ENCODE assay signal across 8 cellular contexts in the genomic region with DNA sequence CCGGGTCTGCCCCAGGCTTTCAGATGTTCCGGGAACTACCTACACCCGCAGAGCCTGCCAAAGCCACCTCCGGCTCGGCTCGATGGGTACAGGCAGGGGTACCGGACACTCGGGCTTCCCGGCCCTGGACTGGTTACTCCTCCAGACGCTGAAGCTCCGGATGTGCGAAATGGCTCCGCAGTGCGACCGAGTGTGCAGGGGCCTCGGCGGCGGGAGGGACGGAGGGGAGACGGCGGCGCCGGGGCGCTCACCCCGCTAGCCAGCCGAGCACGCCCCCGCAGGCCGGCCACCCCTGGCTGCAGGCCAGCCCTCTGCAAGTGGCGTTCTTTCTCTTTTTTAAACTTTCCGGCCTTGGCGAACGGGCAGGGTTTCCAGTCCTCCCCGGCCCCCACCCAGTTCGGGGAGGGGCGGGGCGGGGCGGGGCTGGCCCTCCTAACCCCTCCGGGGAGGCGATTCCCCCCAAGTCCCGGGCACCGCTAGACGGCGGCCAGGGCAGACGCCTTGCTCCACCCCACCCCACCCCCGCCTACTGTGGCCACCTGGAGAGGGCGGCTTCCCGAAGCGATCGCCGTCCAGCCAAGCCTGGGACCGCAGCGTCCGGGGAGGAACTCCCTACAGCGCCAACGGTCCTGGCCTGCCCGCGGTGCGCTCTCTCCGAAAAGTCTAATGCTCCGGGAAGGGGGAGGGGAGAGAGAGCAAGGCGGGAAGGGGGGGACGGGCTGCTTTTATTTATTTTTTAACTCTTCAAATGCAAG. TPM values are rescaled to one million over a fixed set of nuclear protein-coding genes. Genes with fewer than 3 reads are reported as not detected.
DNase-seq lines count a peak whose midpoint lies in the region; ATAC-seq and TF ChIP-seq lines count a peak whose summit lies in the region.

No MANE protein-coding gene starts in this region.

- H3K9me3 Mint-ChIP-seq in endodermal cell (peaks cover 7% of the 10 kb centered on the region), naive B cell (peaks cover 0 to 9% (median 5%) of the 10 kb centered on the region in 7 donors)

- peaks cover 84% of the 10 kb centered on the region for H3K27me3 Mint-ChIP-seq in endodermal cell (ENCODE audit: insufficient read depth)
- peaks cover 0 to 49% (median 0%) of the 10 kb centered on the region in 3 donors for H3K27me3 Mint-ChIP-seq in naive B cell

- H3K4me2 ChIP-seq in Karpas-422 (ENCODE audit: low read depth, low read length, poor library complexity, severe bottlenecking), result peak overlapping the region; percentile 43

- no peak for DNase-seq in AG09309 (ENCODE audit: low read depth)
- no peak for DNase-seq in Karpas-422
- peak; percentile 86 for DNase-seq in endodermal cell
- DNase-seq in naive B cell, result peak; percentile 26
- DNase-seq in T1000 (lab: John Stamatoyannopoulos, UW), result no peak
- DNase-seq in SHP77 (lab: John Stamatoyannopoulos, UW), result no peak
- DNase-seq in hepatic stellate cell (ENCODE audit: low spot score), result no peak
- DNase-seq in T-helper 9 cell, result no peak

- H3K9ac ChIP-seq in Karpas-422 (ENCODE audit: low read length), result no peak overlapping the region
- H3K9ac ChIP-seq in endodermal cell (ENCODE audit: extremely low read depth, low read length, poor library complexity, severe bottlenecking), result no peak overlapping the region

- H3K36me3 Mint-ChIP-seq in endodermal cell (ENCODE audit: low read depth) (peaks cover 2% of the 10 kb centered on the region), naive B cell (peaks cover 0 to 5% of the 10 kb centered on the region in 2 donors)

- 0 out of 2 replicates have a peak, but pooled peaks cover 2% of the 10 kb centered on the region for H3K27me3 ChIP-seq in Karpas-422 (ENCODE audit: low read length)
- H3K27me3 ChIP-seq in endodermal cell (ENCODE audit: control insufficient read depth, insufficient read depth, low read length, poor library complexity, severe bottlenecking), result no peaks in the 10 kb centered on the region

- no peak overlapping the region for H2AFZ ChIP-seq in Karpas-422 (ENCODE audit: low read length)

- WGBS in endodermal cell (ENCODE audit: insufficient coverage in 1 of 2, insufficient read length in 1 of 2), 2 experiments, result 5% methylated on average over 59 of the region's 63 CpGs; no CpG with 5 or more reads in 1 of the 2 experiments

- H3K9me2 ChIP-seq in Karpas-422 (replicated peaks; ENCODE audit: insufficient read depth, low read length), result no peaks in the 10 kb centered on the region

- H3K36me3 ChIP-seq in Karpas-422 (ENCODE audit: insufficient read depth, low read length) (no peaks in the 10 kb centered on the region), endodermal cell (ENCODE audit: control insufficient read depth, insufficient read depth, low read length) (no peaks in the 10 kb centered on the region)

- H3K27ac Mint-ChIP-seq in endodermal cell (no peak overlapping the region), naive B cell (no peak overlapping the region)

- H3K79me2 ChIP-seq in Karpas-422 (ENCODE audit: low read length), result peaks cover 56% of the 10 kb centered on the region

- peak; percentile 15 to 21 for ATAC-seq in naive B cell (ENCODE audit: low read depth in 2 of 2)

- H3K4me1 ChIP-seq in Karpas-422 (ENCODE audit: low read length), result peaks cover 100% of the 10 kb centered on the region
- peaks cover 6% of the 10 kb centered on the region for H3K4me1 ChIP-seq in endodermal cell (ENCODE audit: control insufficient read depth, insufficient read depth, low read length)

- TF ChIP-seq CTCF in AG09309 (IDR thresholded peaks at IDR 0.05; ENCODE audit: control insufficient read depth, insufficient read depth, low read depth, low read length, missing control alignments), result no peak
- no peak for TF ChIP-seq CTCF in endodermal cell (conservative IDR thresholded peaks at IDR 0.05)

- peaks cover 94% of the 10 kb centered on the region for H4K20me1 ChIP-seq in Karpas-422 (ENCODE audit: insufficient read depth, low read depth, low read length)

- no peak overlapping the region for H3K27ac ChIP-seq in Karpas-422 (ENCODE audit: low read length)
- H3K27ac ChIP-seq in endodermal cell (ENCODE audit: low read depth, low read length), result no peak overlapping the region

- H3K4me3 Mint-ChIP-seq in endodermal cell (peak overlapping the region; percentile 74), naive B cell (peak overlapping the region; percentile 59 to 91 (median 79))

- peaks cover 68% of the 10 kb centered on the region for H3K4me1 Mint-ChIP-seq in endodermal cell
- peaks cover 53 to 72% (median 67%) of the 10 kb centered on the region in 3 donors for H3K4me1 Mint-ChIP-seq in naive B cell

- peak overlapping the region; percentile 25 for H3K4me3 ChIP-seq in AG09309 (ENCODE audit: control insufficient read depth, low read depth, low read length)
- H3K4me3 ChIP-seq in Karpas-422 (ENCODE audit: low read length), result no peak overlapping the region
- H3K4me3 ChIP-seq in endodermal cell (ENCODE audit: low read length), result peak overlapping the region; percentile 43

- no peaks in the 10 kb centered on the region for H3K9me3 ChIP-seq in Karpas-422 (ENCODE audit: low read length)
- no peaks in the 10 kb centered on the region for H3K9me3 ChIP-seq in endodermal cell (ENCODE audit: control insufficient read depth, low read length)

RNA-seq across cellular contexts. Expression of a gene that starts 7.5 kb away (rescaled TPM):
- 43.7 and 49.9 TPM in 2 replicates for total RNA-seq in Karpas-422 (2014; rRNA removed; shearing (Covaris generic); ENCODE audit: low replicate concordance)
- 10 to 100 TPM; 31.3 to 37.9 TPM for total RNA-seq in endodermal cell
- 31.8 TPM for polyA plus RNA-seq in endodermal cell (2013, experiment 1 of 2)
- polyA plus RNA-seq in endodermal cell (2013, experiment 2 of 2), result 30.2 TPM
- polyA plus RNA-seq in naive B cell (ENCODE audit: low read depth in 6 of 6), result 10 to 100 TPM in 2 of 6 donors, 1 to 10 TPM in 4; 3.4 to 15.5 (median 7.8) TPM

Comparison
In these comparisons a context has a peak if more than half of its experiments do, and no peak if none do; other contexts are left out.
1. DNase-seq: peak in endodermal cell (single experiment) and naive B cell (single experiment); none in AG09309 (single experiment), Karpas-422 (single experiment), T1000 (single experiment), SHP77 (0 of 2), hepatic stellate cell (single experiment) and T-helper 9 cell (single experiment).